ENCODE assay signal across 9 cellular contexts in genomic region chr16:57475711-57476339, GRCh38. TPM values are rescaled to one million over a fixed set of nuclear protein-coding genes. Genes with fewer than 3 reads are reported as not detected.
DNase-seq lines count a peak whose midpoint lies in the region; ATAC-seq, FAIRE-seq and TF ChIP-seq lines count a peak whose summit lies in the region.
"Had no signal": no experiment of that assay in that cellular context is flagged by ENCODE, and none has a peak within 500 bp of the region (broad histone marks: within the 10 kb centered on the region; RNA-seq: fewer than 3 reads in every experiment).

No MANE protein-coding gene starts in this region.

- peak; percentile 72 for TF ChIP-seq CTCF in HL-60 (IDR thresholded peaks at IDR 0.05; ENCODE audit: insufficient read depth, low read length)
- peak; percentile 31 for TF ChIP-seq CTCF in astrocyte (IDR thresholded peaks at IDR 0.05; ENCODE audit: insufficient read depth, low read depth, low read length)

- H3K27me3 Mint-ChIP-seq in astrocyte (ENCODE audit: low read depth, unreplicated experiment): no peaks in the 10 kb centered on the region
- H3K27me3 Mint-ChIP-seq: activated naive CD4-positive, alpha-beta T cell treated with anti-CD3 and anti-CD28 coated beads, Interleukin-2, amount 50 U/mL, for 24 hours had no signal

- ATAC-seq in GM21381 (IDR thresholded peaks at IDR 0.05; ENCODE audit: unreplicated experiment): peak; percentile 92
- ATAC-seq in sciatic nerve: no peak

- H3K9ac ChIP-seq in astrocyte (ENCODE audit: low read length): no peak overlapping the region

- no peaks in the 10 kb centered on the region for H3K79me2 ChIP-seq in astrocyte (ENCODE audit: insufficient read depth, low read length)

- H3K27me3 ChIP-seq in HL-60 (ENCODE audit: insufficient read depth, poor library complexity, severe bottlenecking): peaks cover 8% of the 10 kb centered on the region
- no peaks in the 10 kb centered on the region for H3K27me3 ChIP-seq in astrocyte (ENCODE audit: insufficient read depth, low read length)

- FAIRE-seq in astrocyte (lab: Jason Lieb, UNC): no peak

- no peak overlapping the region for H3K27ac ChIP-seq in HL-60 (replicated peaks)
- no peak overlapping the region for H3K27ac ChIP-seq in astrocyte (ENCODE audit: low read depth, low read length)

- intact Hi-C loops in sciatic nerve (cut with DNase I): no loop called here

- DNase-seq in DMS53 treated with DMSO at 0.1 percent for 48 hours (lab: John Stamatoyannopoulos, UW; ENCODE audit: unreplicated experiment): peak; percentile 79
- peak; percentile 51 to 87 for DNase-seq in HL-60 (ENCODE audit: low read depth in 1 of 2, low spot score in 1 of 2)
- DNase-seq in T-helper 9 cell: peak; percentile 71
- DNase-seq in astrocyte (ENCODE audit: low read depth): peak; percentile 8
- DNase-seq in kidney tubule cell (ENCODE audit: low spot score): peak; percentile 38
- peak; percentile 59 for DNase-seq in stimulated activated CD8-positive, alpha-beta memory T cell treated with anti-CD3 and anti-CD28 coated beads, Interleukin-7, amount 100 ng/mL, for 24 hours (ENCODE audit: low read depth)
- DNase-seq in sciatic nerve (ENCODE audit: low spot score): no peak

- H3K9me3 Mint-ChIP-seq in astrocyte (ENCODE audit: unreplicated experiment): no peaks in the 10 kb centered on the region
- H3K9me3 Mint-ChIP-seq: activated naive CD4-positive, alpha-beta T cell treated with anti-CD3 and anti-CD28 coated beads, Interleukin-2, amount 50 U/mL, for 24 hours had no signal

- H3K4me1 ChIP-seq in astrocyte (ENCODE audit: insufficient read depth, low read length): peaks cover 20% of the 10 kb centered on the region

- no peaks in the 10 kb centered on the region for H3K9me3 ChIP-seq in astrocyte (ENCODE audit: insufficient read depth, low read depth, low read length)

- no peak overlapping the region for H3K4me3 Mint-ChIP-seq in astrocyte (ENCODE audit: unreplicated experiment)
- H3K4me3 Mint-ChIP-seq: activated naive CD4-positive, alpha-beta T cell treated with anti-CD3 and anti-CD28 coated beads, Interleukin-2, amount 50 U/mL, for 24 hours had no signal

- H3K36me3 Mint-ChIP-seq in astrocyte (ENCODE audit: low read depth, unreplicated experiment): peaks cover 7% of the 10 kb centered on the region

- H3K4me2 ChIP-seq in astrocyte (ENCODE audit: low read length): no peak overlapping the region

- peaks cover 12% of the 10 kb centered on the region for H3K4me1 Mint-ChIP-seq in astrocyte (ENCODE audit: low read depth, unreplicated experiment)

- H2AFZ ChIP-seq in astrocyte (ENCODE audit: low read depth, low read length): no peak overlapping the region

- H3K4me3 ChIP-seq in HL-60 (replicated peaks; ENCODE audit: insufficient read depth, low read length) (no peak overlapping the region), astrocyte (ENCODE audit: insufficient read depth, low read depth, low read length) (no peak overlapping the region)

- peaks cover 41% of the 10 kb centered on the region for H4K20me1 ChIP-seq in astrocyte (ENCODE audit: insufficient read depth, low read length)

- H3K36me3 ChIP-seq in astrocyte (ENCODE audit: insufficient read depth, low read length): peaks cover 19% of the 10 kb centered on the region

- H3K27ac Mint-ChIP-seq in astrocyte (ENCODE audit: unreplicated experiment): no peak overlapping the region
- H3K27ac Mint-ChIP-seq: activated naive CD4-positive, alpha-beta T cell treated with anti-CD3 and anti-CD28 coated beads, Interleukin-2, amount 50 U/mL, for 24 hours had no signal

RNA-seq across cellular contexts. Expression of gene DOK4, which starts 10.5 kb away (rescaled TPM):
- 25.5 and 28.4 TPM in 2 replicates for total RNA-seq in astrocyte
- 22.6 TPM for total RNA-seq in sciatic nerve

RNA-seq across cellular contexts. Expression of gene POLR2C, which starts 13.3 kb away (rescaled TPM):
- total RNA-seq in astrocyte: 53.7 and 58.0 TPM in 2 replicates
- total RNA-seq in sciatic nerve: 42.6 TPM

RNA-seq across cellular contexts. Expression of gene COQ9, which starts 28.5 kb away (rescaled TPM):
- 29.1 TPM in 2 replicates for total RNA-seq in astrocyte
- total RNA-seq in sciatic nerve: 31.2 TPM

RNA-seq across cellular contexts. Expression of gene CIAPIN1, which starts 28.6 kb away (rescaled TPM):
- total RNA-seq in astrocyte (68.9 and 72.0 TPM in 2 replicates), sciatic nerve (28.1 TPM)
